ENCODE assay signal across 9 cellular contexts in genomic region chr7:140214075-140214684, GRCh38. TPM values are rescaled to one million over a fixed set of nuclear protein-coding genes. Genes with fewer than 3 reads are reported as not detected.
A peak's percentile ranks its signal among the peaks of the same experiment; 100 is the strongest.
DNase-seq lines count a peak whose midpoint lies in the region; ATAC-seq and TF ChIP-seq lines count a peak whose summit lies in the region.
"Had no signal": no experiment of that assay in that cellular context is flagged by ENCODE, and none has a peak within 500 bp of the region (broad histone marks: within the 10 kb centered on the region; RNA-seq: fewer than 3 reads in every experiment).

No MANE protein-coding gene starts in this region.

- DNase-seq in NCI-H748 (lab: John Stamatoyannopoulos, UW; ENCODE audit: unreplicated experiment) (peak; percentile 64), NCI-H748 treated with DMSO at 0.1 percent for 48 hours (lab: John Stamatoyannopoulos, UW) (no peak), NCI-H345 treated with DMSO at 0.1 percent for 48 hours (lab: John Stamatoyannopoulos, UW; ENCODE audit: unreplicated experiment) (peak; percentile 8), epithelial cell of esophagus (ENCODE audit: low read depth) (peak; percentile 88), spleen (no peak), sigmoid colon (no peak)
- peak; percentile 46 for DNase-seq in stimulated activated CD8-positive, alpha-beta memory T cell treated with anti-CD3 and anti-CD28 coated beads, Interleukin-4, amount 100 ng/mL, for 48 hours
- DNase-seq: activated CD8-positive, alpha-beta memory T cell treated with anti-CD3 and anti-CD28 coated beads, Interleukin-2, amount 50 U/mL, for 48 hours had no signal

- no peaks in the 10 kb centered on the region for H3K36me3 ChIP-seq in spleen
- H3K36me3 ChIP-seq in sigmoid colon = no peaks in the 10 kb centered on the region

- H3K4me1 ChIP-seq in spleen (peaks cover 12 to 55% (median 30%) of the 10 kb centered on the region in 6 donors), sigmoid colon (peaks cover 0 to 8% (median 0%) of the 10 kb centered on the region in 4 donors)

- H3K27ac ChIP-seq in spleen (no peak overlapping the region), sigmoid colon (peak overlapping the region in 1 of 4 donors; percentile 38)

- TF ChIP-seq CTCF in epithelial cell of esophagus (IDR thresholded peaks at IDR 0.05; ENCODE audit: insufficient read depth, low read depth, low read length, missing control alignments) (no peak), spleen (IDR thresholded peaks at IDR 0.05 in 8 of 11, conservative IDR thresholded peaks at IDR 0.05 in 3 of 11) (no peak), sigmoid colon (IDR thresholded peaks at IDR 0.05) (no peak)

- no peak for TF ChIP-seq EP300 in sigmoid colon (IDR thresholded peaks at IDR 0.05)

- TF ChIP-seq POLR2A in spleen (IDR thresholded peaks at IDR 0.05) = no peak
- no peak for TF ChIP-seq POLR2A in sigmoid colon (IDR thresholded peaks at IDR 0.05)

- H3K9me3 ChIP-seq in spleen = peaks cover 0 to 21% (median 0%) of the 10 kb centered on the region in 8 donors
- H3K9me3 ChIP-seq in sigmoid colon = peaks cover 0 to 2% (median 0%) of the 10 kb centered on the region in 4 donors

- H3K27me3 ChIP-seq in spleen (replicated peaks in 1 of 7) (no peaks in the 10 kb centered on the region), sigmoid colon (no peaks in the 10 kb centered on the region)

- no peak for ATAC-seq in GM21381 (IDR thresholded peaks at IDR 0.05; ENCODE audit: unreplicated experiment)

- H3K4me3 ChIP-seq in epithelial cell of esophagus (ENCODE audit: low read length) (no peak overlapping the region), spleen (no peak overlapping the region), sigmoid colon (no peak overlapping the region)

- WGBS in spleen, 5 donors = 50 to 71% (median 65%) methylated on average over 3 of the region's 3 CpGs
- WGBS in sigmoid colon, 2 donors = 12 to 37% methylated on average over 3 of the region's 3 CpGs

- intact Hi-C loops in spleen (cut with DNase I; ENCODE audit: low total_unique reads) = no loop called here
- intact Hi-C loops in sigmoid colon (cut with DNase I) = no loop called here

RNA-seq across cellular contexts. Expression of gene KDM7A, which starts 37.4 kb away (rescaled TPM):
- 10 to 100 TPM; 21.4 to 41.5 (median 25.5) TPM for total RNA-seq in spleen
- polyA plus RNA-seq in spleen = 1 to 10 TPM; 2.5 to 3.7 (median 2.7) TPM
- total RNA-seq in sigmoid colon = 10 to 100 TPM; 17.0 to 31.6 (median 26.4) TPM
- 10 to 100 TPM in 1 of 3 donors, 1 to 10 TPM in 2; 8.4 to 10.4 (median 9.6) TPM for polyA plus RNA-seq in sigmoid colon

Comparison
In these comparisons a context has a peak if more than half of its experiments do, and no peak if none do; other contexts are left out.
1. DNase-seq: peak in NCI-H748 (single experiment), NCI-H345 treated with DMSO at 0.1 percent for 48 hours (single experiment), epithelial cell of esophagus (single experiment) and stimulated activated CD8-positive, alpha-beta memory T cell treated with anti-CD3 and anti-CD28 coated beads, Interleukin-4, amount 100 ng/mL, for 48 hours (single experiment); none in NCI-H748 treated with DMSO at 0.1 percent for 48 hours (single experiment), spleen (single experiment) and sigmoid colon (single experiment).